14 cellular contexts compared by ENCODE assay signal in the genomic region with DNA sequence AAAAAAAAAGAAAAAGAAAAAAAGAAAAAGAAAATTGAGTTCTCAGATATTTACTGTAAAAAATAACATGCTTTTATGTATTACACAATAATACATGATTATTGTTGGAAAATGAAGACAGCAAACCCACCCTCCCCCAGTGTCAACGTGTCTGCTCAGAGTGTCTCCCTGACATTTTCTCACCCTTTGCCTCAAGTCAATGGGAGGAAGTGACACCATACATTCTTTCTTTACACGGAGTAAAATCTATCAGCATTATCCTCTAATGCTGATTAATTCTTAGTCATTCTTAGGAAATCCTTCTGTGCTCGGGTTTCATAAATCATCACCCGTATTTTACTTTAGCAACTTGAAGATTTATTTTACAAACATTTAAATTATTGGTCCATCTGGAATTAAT. TPM values are rescaled to one million over a fixed set of nuclear protein-coding genes. Genes with fewer than 3 reads are reported as not detected.
DNase-seq lines count a peak whose midpoint lies in the region; ATAC-seq and TF ChIP-seq lines count a peak whose summit lies in the region.
"Had no signal": no experiment of that assay in that cellular context is flagged by ENCODE, and none has a peak within 500 bp of the region (broad histone marks: within the 10 kb centered on the region; RNA-seq: fewer than 3 reads in every experiment).

No MANE protein-coding gene starts in this region.

- H3K36me3 ChIP-seq in BJ (ENCODE audit: control insufficient read depth, insufficient read depth, low read length): no peaks in the 10 kb centered on the region
- H3K36me3 ChIP-seq: stomach had no signal

- peak overlapping the region; percentile 40 for H3K4me3 Mint-ChIP-seq in natural killer cell
- H3K4me3 Mint-ChIP-seq: activated CD4-positive, alpha-beta T cell treated with anti-CD3 and anti-CD28 coated beads, Interleukin-2, amount 10 ng/mL, durations not matched to agents 24 days and 14 days; CD4-positive, alpha-beta memory T cell had no signal

- POLR2A ChIA-PET in BJ (lab: Charles Lee): no interaction called here

- DNase-seq in BJ (ENCODE audit: low read depth) (peak; percentile 20), M059J (ENCODE audit: low read depth) (peak; percentile 84), epithelial cell of esophagus (ENCODE audit: low read depth) (peak; percentile 93), natural killer cell (peak; percentile 38), NCI-H2029 treated with DMSO at 0.1 percent for 48 hours (lab: John Stamatoyannopoulos, UW) (no peak), G401 (ENCODE audit: low spot score) (no peak)
- no peak for DNase-seq in activated CD4-positive, alpha-beta T cell treated with anti-CD3 and anti-CD28 coated beads for 48 hours
- DNase-seq: activated CD4-positive, alpha-beta T cell treated with anti-CD3 and anti-CD28 coated beads, Interleukin-2, amount 10 ng/mL, durations not matched to agents 24 days and 14 days; aorta; CD4-positive, alpha-beta memory T cell; mucosa of descending colon; stomach; T-helper 2 cell had no signal

- CTCF ChIA-PET in BJ (lab: Yijun Ruan, JAX): no interaction called here

- TF ChIP-seq CTCF in BJ (IDR thresholded peaks at IDR 0.05; ENCODE audit: insufficient read depth, low read depth, low read length) (no peak), epithelial cell of esophagus (IDR thresholded peaks at IDR 0.05; ENCODE audit: insufficient read depth, low read depth, low read length, missing control alignments) (no peak), natural killer cell (IDR thresholded peaks at IDR 0.05) (no peak)

- in situ Hi-C loops in G401 (cut with HindIII; ENCODE audit: low sequenced_read_pairs): no loop called here

- H3K36me3 Mint-ChIP-seq in natural killer cell: peaks cover 5% of the 10 kb centered on the region
- H3K36me3 Mint-ChIP-seq: CD4-positive, alpha-beta memory T cell had no signal

- peak; percentile 95 to 99 (median 95) for ATAC-seq in natural killer cell
- no peak for ATAC-seq in GM18511 (IDR thresholded peaks at IDR 0.05; ENCODE audit: unreplicated experiment)
- ATAC-seq: mucosa of descending colon had no signal

- intact Hi-C loops in natural killer cell (cut with micrococcal nuclease): loop anchor here (2.0 to 10.0 kb wide), 2 partner anchors 103 to 211 kb away; no protein-coding TSS in a partner anchor

- peak overlapping the region; percentile 83 for H3K27ac Mint-ChIP-seq in natural killer cell
- H3K27ac Mint-ChIP-seq: activated CD4-positive, alpha-beta T cell treated with anti-CD3 and anti-CD28 coated beads, Interleukin-2, amount 10 ng/mL, durations not matched to agents 24 days and 14 days; CD4-positive, alpha-beta memory T cell had no signal

- H3K9me3 Mint-ChIP-seq in natural killer cell: peaks cover 2 to 3% of the 10 kb centered on the region in 2 donors

- H3K27me3 ChIP-seq in BJ (ENCODE audit: control insufficient read depth, insufficient read depth, low read length): peaks cover 16% of the 10 kb centered on the region
- H3K27me3 ChIP-seq: stomach had no signal

- no peaks in the 10 kb centered on the region for H3K27me3 Mint-ChIP-seq in natural killer cell (ENCODE audit: low read depth in 2 of 2)
- H3K27me3 Mint-ChIP-seq: activated CD4-positive, alpha-beta T cell treated with anti-CD3 and anti-CD28 coated beads, Interleukin-2, amount 10 ng/mL, durations not matched to agents 24 days and 14 days; CD4-positive, alpha-beta memory T cell had no signal

- peaks cover 46% of the 10 kb centered on the region in 2 donors for H3K4me1 Mint-ChIP-seq in natural killer cell
- H3K4me1 Mint-ChIP-seq: activated CD4-positive, alpha-beta T cell treated with anti-CD3 and anti-CD28 coated beads, Interleukin-2, amount 10 ng/mL, durations not matched to agents 24 days and 14 days had no signal

- no peak overlapping the region for H3K4me3 ChIP-seq in BJ (ENCODE audit: low read depth, low read length)
- H3K4me3 ChIP-seq in epithelial cell of esophagus (ENCODE audit: low read length): no peak overlapping the region
- H3K4me3 ChIP-seq: mucosa of descending colon, stomach had no signal

RNA-seq across cellular contexts. Expression of gene CTAGE1, which starts 32.0 kb away (rescaled TPM):
- 0.06 TPM in 1 of 2 replicates, not detected in the other for polyA plus RNA-seq in BJ (2011; rRNA removed)
- not detected in 2 replicates for polyA minus RNA-seq in BJ (2011; rRNA and poly(A)+ RNA removed)
- total RNA-seq in M059J (2014; rRNA removed; shearing (Covaris generic)): 0.15 TPM in 1 of 2 replicates, not detected in the other
- not detected for total RNA-seq in natural killer cell
- 0.03 TPM in 1 of 2 replicates, not detected in the other for total RNA-seq in G401 (2014; rRNA removed; shearing (Covaris generic))
- total RNA-seq: activated CD4-positive, alpha-beta T cell treated with anti-CD3 and anti-CD28 coated beads, Interleukin-2, amount 10 ng/mL, durations not matched to agents 24 days and 14 days; aorta; CD4-positive, alpha-beta memory T cell; mucosa of descending colon; stomach had no signal
- polyA plus RNA-seq: aorta; CD4-positive, alpha-beta memory T cell; stomach had no signal

Comparison
In these comparisons a context has a peak if more than half of its experiments do, and no peak if none do; other contexts are left out.
1. DNase-seq: peak in BJ (single experiment), M059J (single experiment), epithelial cell of esophagus (single experiment) and natural killer cell (single experiment); none in activated CD4-positive, alpha-beta T cell treated with anti-CD3 and anti-CD28 coated beads for 48 hours (single experiment), NCI-H2029 treated with DMSO at 0.1 percent for 48 hours (single experiment) and G401 (single experiment).